Comparison of ENCODE assay signal across 1 cellular context in the genomic region with DNA sequence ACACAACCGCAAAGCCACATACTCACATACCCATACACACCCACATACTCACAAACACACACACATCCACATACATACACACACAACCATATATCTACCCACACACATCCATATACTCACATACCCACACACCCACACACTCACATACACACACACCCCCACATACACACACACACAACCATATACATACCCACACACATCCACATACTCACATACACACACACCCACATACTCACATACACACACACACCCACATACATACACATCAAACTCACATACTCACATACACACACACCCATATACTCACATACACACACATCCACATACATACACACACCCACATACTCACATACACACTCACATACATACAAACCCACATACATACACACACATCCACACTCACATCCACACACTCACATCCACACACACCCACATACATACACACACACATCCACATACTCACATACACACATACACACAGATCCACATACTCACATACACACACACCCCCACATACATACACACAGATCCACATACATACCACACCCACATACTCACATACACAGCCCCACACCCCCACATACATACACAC.
A peak's percentile ranks its signal among the peaks of the same experiment; 100 is the strongest.
TF ChIP-seq lines count a peak whose summit lies in the region.

No MANE protein-coding gene starts in this region.

TF ChIP-seq in GM12878, 131 proteins besides CTCF, POLR2A, EP300 and RAD21 (continued from another document):
- TF ChIP-seq, protein P1, sequence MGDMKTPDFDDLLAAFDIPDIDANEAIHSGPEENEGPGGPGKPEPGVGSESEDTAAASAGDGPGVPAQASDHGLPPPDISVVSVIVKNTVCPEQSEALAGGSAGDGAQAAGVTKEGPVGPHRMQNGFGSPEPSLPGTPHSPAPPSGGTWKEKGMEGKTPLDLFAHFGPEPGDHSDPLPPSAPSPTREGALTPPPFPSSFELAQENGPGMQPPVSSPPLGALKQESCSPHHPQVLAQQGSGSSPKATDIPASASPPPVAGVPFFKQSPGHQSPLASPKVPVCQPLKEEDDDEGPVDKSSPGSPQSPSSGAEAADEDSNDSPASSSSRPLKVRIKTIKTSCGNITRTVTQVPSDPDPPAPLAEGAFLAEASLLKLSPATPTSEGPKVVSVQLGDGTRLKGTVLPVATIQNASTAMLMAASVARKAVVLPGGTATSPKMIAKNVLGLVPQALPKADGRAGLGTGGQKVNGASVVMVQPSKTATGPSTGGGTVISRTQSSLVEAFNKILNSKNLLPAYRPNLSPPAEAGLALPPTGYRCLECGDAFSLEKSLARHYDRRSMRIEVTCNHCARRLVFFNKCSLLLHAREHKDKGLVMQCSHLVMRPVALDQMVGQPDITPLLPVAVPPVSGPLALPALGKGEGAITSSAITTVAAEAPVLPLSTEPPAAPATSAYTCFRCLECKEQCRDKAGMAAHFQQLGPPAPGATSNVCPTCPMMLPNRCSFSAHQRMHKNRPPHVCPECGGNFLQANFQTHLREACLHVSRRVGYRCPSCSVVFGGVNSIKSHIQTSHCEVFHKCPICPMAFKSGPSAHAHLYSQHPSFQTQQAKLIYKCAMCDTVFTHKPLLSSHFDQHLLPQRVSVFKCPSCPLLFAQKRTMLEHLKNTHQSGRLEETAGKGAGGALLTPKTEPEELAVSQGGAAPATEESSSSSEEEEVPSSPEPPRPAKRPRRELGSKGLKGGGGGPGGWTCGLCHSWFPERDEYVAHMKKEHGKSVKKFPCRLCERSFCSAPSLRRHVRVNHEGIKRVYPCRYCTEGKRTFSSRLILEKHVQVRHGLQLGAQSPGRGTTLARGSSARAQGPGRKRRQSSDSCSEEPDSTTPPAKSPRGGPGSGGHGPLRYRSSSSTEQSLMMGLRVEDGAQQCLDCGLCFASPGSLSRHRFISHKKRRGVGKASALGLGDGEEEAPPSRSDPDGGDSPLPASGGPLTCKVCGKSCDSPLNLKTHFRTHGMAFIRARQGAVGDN (IDR thresholded peaks at IDR 0.05), result no peak
- TF ChIP-seq PAX5 (IDR thresholded peaks at IDR 0.05; ENCODE audit: borderline replicate concordance, low read depth, low read length) (no peak), MEF2A (IDR thresholded peaks at IDR 0.05; ENCODE audit: insufficient read depth, low read depth, low read length) (no peak), BRCA1 (IDR thresholded peaks at IDR 0.05; ENCODE audit: low read depth, low read length) (no peak), TARDBP (IDR thresholded peaks at IDR 0.05; ENCODE audit: borderline replicate concordance) (no peak), IKZF1 (conservative IDR thresholded peaks at IDR 0.05) (no peak), NBN (IDR thresholded peaks at IDR 0.05) (peak; percentile 52; the same call in 1 of the 2 replicates), HDGF (IDR thresholded peaks at IDR 0.05) (peak; percentile 80; the same call in 1 of the 2 replicates)
- TF ChIP-seq, protein P2, sequence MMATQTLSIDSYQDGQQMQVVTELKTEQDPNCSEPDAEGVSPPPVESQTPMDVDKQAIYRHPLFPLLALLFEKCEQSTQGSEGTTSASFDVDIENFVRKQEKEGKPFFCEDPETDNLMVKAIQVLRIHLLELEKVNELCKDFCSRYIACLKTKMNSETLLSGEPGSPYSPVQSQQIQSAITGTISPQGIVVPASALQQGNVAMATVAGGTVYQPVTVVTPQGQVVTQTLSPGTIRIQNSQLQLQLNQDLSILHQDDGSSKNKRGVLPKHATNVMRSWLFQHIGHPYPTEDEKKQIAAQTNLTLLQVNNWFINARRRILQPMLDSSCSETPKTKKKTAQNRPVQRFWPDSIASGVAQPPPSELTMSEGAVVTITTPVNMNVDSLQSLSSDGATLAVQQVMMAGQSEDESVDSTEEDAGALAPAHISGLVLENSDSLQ (IDR thresholded peaks at IDR 0.05), result no peak
- TF ChIP-seq, protein P3, sequence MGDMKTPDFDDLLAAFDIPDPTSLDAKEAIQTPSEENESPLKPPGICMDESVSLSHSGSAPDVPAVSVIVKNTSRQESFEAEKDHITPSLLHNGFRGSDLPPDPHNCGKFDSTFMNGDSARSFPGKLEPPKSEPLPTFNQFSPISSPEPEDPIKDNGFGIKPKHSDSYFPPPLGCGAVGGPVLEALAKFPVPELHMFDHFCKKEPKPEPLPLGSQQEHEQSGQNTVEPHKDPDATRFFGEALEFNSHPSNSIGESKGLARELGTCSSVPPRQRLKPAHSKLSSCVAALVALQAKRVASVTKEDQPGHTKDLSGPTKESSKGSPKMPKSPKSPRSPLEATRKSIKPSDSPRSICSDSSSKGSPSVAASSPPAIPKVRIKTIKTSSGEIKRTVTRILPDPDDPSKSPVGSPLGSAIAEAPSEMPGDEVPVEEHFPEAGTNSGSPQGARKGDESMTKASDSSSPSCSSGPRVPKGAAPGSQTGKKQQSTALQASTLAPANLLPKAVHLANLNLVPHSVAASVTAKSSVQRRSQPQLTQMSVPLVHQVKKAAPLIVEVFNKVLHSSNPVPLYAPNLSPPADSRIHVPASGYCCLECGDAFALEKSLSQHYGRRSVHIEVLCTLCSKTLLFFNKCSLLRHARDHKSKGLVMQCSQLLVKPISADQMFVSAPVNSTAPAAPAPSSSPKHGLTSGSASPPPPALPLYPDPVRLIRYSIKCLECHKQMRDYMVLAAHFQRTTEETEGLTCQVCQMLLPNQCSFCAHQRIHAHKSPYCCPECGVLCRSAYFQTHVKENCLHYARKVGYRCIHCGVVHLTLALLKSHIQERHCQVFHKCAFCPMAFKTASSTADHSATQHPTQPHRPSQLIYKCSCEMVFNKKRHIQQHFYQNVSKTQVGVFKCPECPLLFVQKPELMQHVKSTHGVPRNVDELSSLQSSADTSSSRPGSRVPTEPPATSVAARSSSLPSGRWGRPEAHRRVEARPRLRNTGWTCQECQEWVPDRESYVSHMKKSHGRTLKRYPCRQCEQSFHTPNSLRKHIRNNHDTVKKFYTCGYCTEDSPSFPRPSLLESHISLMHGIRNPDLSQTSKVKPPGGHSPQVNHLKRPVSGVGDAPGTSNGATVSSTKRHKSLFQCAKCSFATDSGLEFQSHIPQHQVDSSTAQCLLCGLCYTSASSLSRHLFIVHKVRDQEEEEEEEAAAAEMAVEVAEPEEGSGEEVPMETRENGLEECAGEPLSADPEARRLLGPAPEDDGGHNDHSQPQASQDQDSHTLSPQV (IDR thresholded peaks at IDR 0.05), result no peak
